ENCODE assay signal across 13 cellular contexts in genomic region chr10:79898597-79899325, GRCh38.
"Had no signal": no experiment of that assay in that cellular context is flagged by ENCODE, and none has a peak within 500 bp of the region (broad histone marks: within the 10 kb centered on the region; RNA-seq: fewer than 3 reads in every experiment).

No MANE protein-coding gene starts in this region.

- DNase-seq: activated B cell treated with CpG ODN at 0.5 μM for 24 hours; activated CD4-positive, alpha-beta T cell treated with anti-CD3 and anti-CD28 coated beads, Interleukin-2, amount 10 ng/mL, durations not matched to agents 7 days and 5 days; activated naive CD4-positive, alpha-beta T cell; activated naive CD8-positive, alpha-beta T cell treated with anti-CD3 and anti-CD28 coated beads, Interleukin-2, amount 50 U/mL, for 24 hours; islet precursor cell; left lung; naive B cell; ovary; stimulated activated CD4-positive, alpha-beta T cell treated with anti-CD3 and anti-CD28 coated beads, Interleukin-2, amount 100 ng/mL, for 48 hours; stimulated activated naive B cell treated with anti-CD40 and anti-IgM and Interleukin-4, amounts not matched to agents 10 μg/mL and 1 μg/mL and 100 μg/mL, for 72 hours; T-helper 17 cell; thyroid gland had no signal

- ATAC-seq: activated naive CD8-positive, alpha-beta T cell treated with anti-CD3 and anti-CD28 coated beads, Interleukin-2, amount 50 U/mL, for 24 hours; left lung; sciatic nerve; stimulated activated naive B cell treated with anti-CD40 and anti-IgM and Interleukin-4, amounts not matched to agents 10 μg/mL and 1 μg/mL and 100 μg/mL, for 72 hours; T-helper 17 cell had no signal
